ENCODE assay signal across 22 cellular contexts in genomic region chr14:100381386-100382105, GRCh38. TPM values are rescaled to one million over a fixed set of nuclear protein-coding genes. Genes with fewer than 3 reads are reported as not detected.
DNase-seq lines count a peak whose midpoint lies in the region; ATAC-seq and TF ChIP-seq lines count a peak whose summit lies in the region.
"Had no signal": no experiment of that assay in that cellular context is flagged by ENCODE, and none has a peak within 500 bp of the region (broad histone marks: within the 10 kb centered on the region; RNA-seq: fewer than 3 reads in every experiment).

No MANE protein-coding gene starts in this region.

- ATAC-seq in IMR-90 (ENCODE audit: low read depth) (peak; percentile 26), SK-N-SH treated with all-trans-retinoic acid at 6 μM for 48 hours (peak; percentile 66)
- no peak for ATAC-seq in stimulated activated effector memory CD8-positive, alpha-beta T cell treated with anti-CD3 and anti-CD28 coated beads, Interleukin-12 subunit alpha, Interleukin-12 subunit beta, amount 100 ng/mL, for 72 hours
- ATAC-seq: Panc1, right cardiac atrium had no signal

- H3K27ac Mint-ChIP-seq in stimulated activated effector memory CD8-positive, alpha-beta T cell treated with anti-CD3 and anti-CD28 coated beads, Interleukin-12 subunit alpha, Interleukin-12 subunit beta, amount 100 ng/mL, for 72 hours: peak overlapping the region; percentile 58
- H3K27ac Mint-ChIP-seq: activated CD4-positive, alpha-beta T cell treated with anti-CD3 and anti-CD28 coated beads, Interleukin-2, amount 10 ng/mL, durations not matched to agents 7 days and 5 days; CD4-positive, alpha-beta memory T cell; memory B cell had no signal

- H3K9me3 Mint-ChIP-seq in stimulated activated effector memory CD8-positive, alpha-beta T cell treated with anti-CD3 and anti-CD28 coated beads, Interleukin-12 subunit alpha, Interleukin-12 subunit beta, amount 100 ng/mL, for 72 hours: no peaks in the 10 kb centered on the region
- H3K9me3 Mint-ChIP-seq: activated CD4-positive, alpha-beta T cell treated with anti-CD3 and anti-CD28 coated beads, Interleukin-2, amount 10 ng/mL, durations not matched to agents 7 days and 5 days; CD4-positive, alpha-beta memory T cell; memory B cell; naive B cell had no signal

- H2AFZ ChIP-seq in IMR-90 (replicated peaks; ENCODE audit: low read length, poor library complexity): peak overlapping the region; percentile 26
- no peak overlapping the region for H2AFZ ChIP-seq in MM.1S (ENCODE audit: low read length)

- H3K4me1 Mint-ChIP-seq in stimulated activated effector memory CD8-positive, alpha-beta T cell treated with anti-CD3 and anti-CD28 coated beads, Interleukin-12 subunit alpha, Interleukin-12 subunit beta, amount 100 ng/mL, for 72 hours: peaks cover 26% of the 10 kb centered on the region

- no peak overlapping the region for H2BK20ac ChIP-seq in IMR-90 (ENCODE audit: low read depth, low read length)

- H3K4ac ChIP-seq in IMR-90 (ENCODE audit: low read depth, low read length): no peak overlapping the region

- no peak overlapping the region for H3K56ac ChIP-seq in IMR-90 (ENCODE audit: extremely low read depth, insufficient read depth, low read length)

- intact Hi-C loops in IMR-90 (cut with micrococcal nuclease): loop anchor here (10.0 kb wide), 1 partner anchor 853 kb away; no protein-coding TSS in a partner anchor

- H3F3A ChIP-seq in MM.1S (ENCODE audit: insufficient read depth, low read length): peaks cover 4% of the 10 kb centered on the region

- H2AK9ac ChIP-seq in IMR-90 (replicated peaks; ENCODE audit: low read depth, low read length, poor library complexity): peak overlapping the region; percentile 16

- dilution Hi-C loops in IMR-90 (cut with HindIII; ENCODE audit: low sequenced_read_pairs, unreplicated experiment): no loop called here

- DNase-seq in IMR-90: peak; percentile 43
- DNase-seq in kidney glomerular epithelial cell (lab: John Stamatoyannopoulos, UW): peak; percentile 4
- no peak for DNase-seq in stimulated activated effector memory CD8-positive, alpha-beta T cell treated with anti-CD3 and anti-CD28 coated beads, Interleukin-12 subunit alpha, Interleukin-12 subunit beta, amount 100 ng/mL, for 72 hours (ENCODE audit: low spot score in 2 of 2)
- no peak for DNase-seq in T-helper 9 cell
- DNase-seq in MM.1S: no peak
- no peak for DNase-seq in stimulated activated CD4-positive, alpha-beta T cell treated with anti-CD3 and anti-CD28 coated beads, Interleukin-4, amount 100 ng/mL, for 4 hours
- DNase-seq: activated CD4-positive, alpha-beta T cell treated with anti-CD3 and anti-CD28 coated beads, Interleukin-2, amount 10 ng/mL, durations not matched to agents 7 days and 5 days; CD4-positive, alpha-beta memory T cell; cortex of kidney; naive B cell; NCI-H1048; NCI-H1930; ovary; right cardiac atrium; T-helper 2 cell had no signal

- H3K18ac ChIP-seq in IMR-90 (ENCODE audit: low read depth, low read length): no peak overlapping the region; the same call in 1 of the 2 replicates

- H3K9me1 ChIP-seq in IMR-90 (ENCODE audit: insufficient read depth, low read length): no peaks in the 10 kb centered on the region

- peaks cover 12% of the 10 kb centered on the region; the same call in 1 of the 2 replicates for H3K36me3 ChIP-seq in IMR-90 (ENCODE audit: control insufficient read depth, insufficient read depth, low read length)
- no peaks in the 10 kb centered on the region for H3K36me3 ChIP-seq in MM.1S (replicated peaks; ENCODE audit: insufficient read depth, low read length)
- H3K36me3 ChIP-seq: ovary, vagina had no signal

- no peak overlapping the region for H3K23ac ChIP-seq in IMR-90 (ENCODE audit: low read depth, low read length)

- peaks cover 3% of the 10 kb centered on the region for H3K36me3 Mint-ChIP-seq in stimulated activated effector memory CD8-positive, alpha-beta T cell treated with anti-CD3 and anti-CD28 coated beads, Interleukin-12 subunit alpha, Interleukin-12 subunit beta, amount 100 ng/mL, for 72 hours
- H3K36me3 Mint-ChIP-seq: memory B cell, naive B cell had no signal

- peaks cover 4 to 43% of the 10 kb centered on the region in 2 experiments for H3K79me1 ChIP-seq in IMR-90 (ENCODE audit: low read depth in 1 of 2, low read length in 2 of 2)

- no peak for TF ChIP-seq POLR2A in IMR-90 (IDR thresholded peaks at IDR 0.05; ENCODE audit: low read depth, low read length)

- H2BK120ac ChIP-seq in IMR-90 (ENCODE audit: low read depth, low read length): no peak overlapping the region

- H3K27ac ChIP-seq in IMR-90 (ENCODE audit: insufficient read depth, low read length) (peak overlapping the region; percentile 15; the same call in 1 of the 2 replicates), MM.1S (ENCODE audit: low read length) (no peak overlapping the region)
- H3K27ac ChIP-seq: KMS-11, ovary, vagina had no signal

- no TSS peak for BruUV-seq in IMR-90 (replicated peaks; lab: Mats Ljungman, UMichigan)

- H4K20me1 ChIP-seq in IMR-90 (ENCODE audit: insufficient read depth, low read length) (peaks cover 14% of the 10 kb centered on the region), MM.1S (ENCODE audit: insufficient read depth, low read length) (no peaks in the 10 kb centered on the region)

- H3K14ac ChIP-seq in IMR-90 (replicated peaks; ENCODE audit: low read depth, low read length): no peak overlapping the region

- H4K8ac ChIP-seq in IMR-90 (ENCODE audit: low read depth in 2 of 2, low read length in 2 of 2): no peak overlapping the region

- H2AK5ac ChIP-seq in IMR-90 (ENCODE audit: low read depth, low read length): no peak overlapping the region

- 20% methylated on average over 1 of the region's 12 CpGs; no CpG with 5 or more reads in 1 of the 2 experiments for WGBS in IMR-90 (ENCODE audit: extremely low coverage in 2 of 2, insufficient read length in 1 of 2), 2 experiments

- CTCF ChIA-PET in IMR-90 (lab: Yijun Ruan, JAX): interaction anchor here (2.5 kb wide), 1 partner anchor 264 kb away, joined by 10 read pairs; no protein-coding TSS in a partner anchor

- no peak overlapping the region; the same call in 1 of the 2 replicates for H4K5ac ChIP-seq in IMR-90 (ENCODE audit: low read depth, low read length)

- no peak overlapping the region for H2BK5ac ChIP-seq in IMR-90 (ENCODE audit: low read depth, low read length, poor library complexity, severe bottlenecking)

- in situ Hi-C loops in IMR-90 (cut with MboI; ENCODE audit: low sequenced_read_pairs): loop anchor here (10.0 kb wide), 2 partner anchors 463 to 1243 kb away; no protein-coding TSS in a partner anchor

- no peak overlapping the region for H4K91ac ChIP-seq in IMR-90 (ENCODE audit: insufficient read depth, low read depth, low read length)

- no peaks in the 10 kb centered on the region for H3K9me3 ChIP-seq in IMR-90 (ENCODE audit: control insufficient read depth, insufficient read depth, low read length)
- H3K9me3 ChIP-seq in MM.1S (replicated peaks; ENCODE audit: insufficient read depth, low read length): no peaks in the 10 kb centered on the region
- H3K9me3 ChIP-seq: ovary, vagina had no signal

- POLR2A ChIA-PET in IMR-90 (lab: Charles Lee; ENCODE audit: unreplicated experiment): no interaction called here

- TF ChIP-seq CTCF in IMR-90 (conservative IDR thresholded peaks at IDR 0.05; ENCODE audit: low read depth, low read length) (no peak), MM.1S (IDR thresholded peaks at IDR 0.05; ENCODE audit: low read length) (no peak)

- no peak for TF ChIP-seq RAD21 in IMR-90 (IDR thresholded peaks at IDR 0.05; ENCODE audit: low read length)

- peaks cover 18% of the 10 kb centered on the region for H3K4me1 ChIP-seq in IMR-90 (ENCODE audit: control insufficient read depth, insufficient read depth, low read length)
- no peaks in the 10 kb centered on the region for H3K4me1 ChIP-seq in MM.1S (ENCODE audit: low read length)

- H3K4me2 ChIP-seq in IMR-90 (ENCODE audit: low read depth, low read length): no peak overlapping the region; the same call in 1 of the 2 replicates
- H3K4me2 ChIP-seq in MM.1S (ENCODE audit: low read depth, low read length): no peak overlapping the region
- H3K4me2 ChIP-seq: KMS-11 had no signal

- H3K27me3 ChIP-seq in IMR-90 (ENCODE audit: control insufficient read depth, insufficient read depth, low read length) (no peaks in the 10 kb centered on the region), MM.1S (replicated peaks; ENCODE audit: insufficient read depth, low read length) (no peaks in the 10 kb centered on the region)
- H3K27me3 ChIP-seq: ovary, vagina had no signal

- no peaks in the 10 kb centered on the region for H3K79me2 ChIP-seq in MM.1S (ENCODE audit: low read length)

- H3K9ac ChIP-seq in IMR-90 (ENCODE audit: low read depth, low read length): no peak overlapping the region
- no peak overlapping the region for H3K9ac ChIP-seq in MM.1S (ENCODE audit: low read length)
- H3K9ac ChIP-seq: KMS-11 had no signal

- H3K4me3 ChIP-seq in IMR-90 (ENCODE audit: insufficient read depth, low read depth, low read length) (no peak overlapping the region), MM.1S (ENCODE audit: low read length) (no peak overlapping the region)
- H3K4me3 ChIP-seq: ovary, vagina had no signal

- no peak overlapping the region for H3K4me3 Mint-ChIP-seq in stimulated activated effector memory CD8-positive, alpha-beta T cell treated with anti-CD3 and anti-CD28 coated beads, Interleukin-12 subunit alpha, Interleukin-12 subunit beta, amount 100 ng/mL, for 72 hours
- H3K4me3 Mint-ChIP-seq: activated CD4-positive, alpha-beta T cell treated with anti-CD3 and anti-CD28 coated beads, Interleukin-2, amount 10 ng/mL, durations not matched to agents 7 days and 5 days; CD4-positive, alpha-beta memory T cell; memory B cell; naive B cell had no signal

- no peaks in the 10 kb centered on the region for H3K9me2 ChIP-seq in MM.1S (replicated peaks; ENCODE audit: insufficient read depth, low read length)

- no peak overlapping the region for H2BK15ac ChIP-seq in IMR-90 (ENCODE audit: low read depth, low read length)

TF ChIP-seq in IMR-90, 13 proteins besides CTCF, POLR2A, EP300 and RAD21 (continues in another document):
- no peak for TF ChIP-seq FOS (IDR thresholded peaks at IDR 0.05; ENCODE audit: low read depth, low read length)
- TF ChIP-seq NFE2L2 (IDR thresholded peaks at IDR 0.05; ENCODE audit: low read depth, low read length): no peak
- TF ChIP-seq SMC3 (IDR thresholded peaks at IDR 0.05; ENCODE audit: low read depth, low read length): no peak

TF ChIP-seq in SK-N-SH treated with all-trans-retinoic acid at 6 μM for 48 hours, 23 proteins besides CTCF, POLR2A, EP300 and RAD21 (continues in another document):
- no peak for TF ChIP-seq GLIS3 (CRISPR knock-in tag; IDR thresholded peaks at IDR 0.05)
- TF ChIP-seq TCF4 (CRISPR knock-in tag; IDR thresholded peaks at IDR 0.05; ENCODE audit: borderline replicate concordance): no peak
- no peak for TF ChIP-seq BACH2 (CRISPR knock-in tag; IDR thresholded peaks at IDR 0.05; ENCODE audit: borderline replicate concordance)
- TF ChIP-seq ZNF70 (CRISPR knock-in tag; IDR thresholded peaks at IDR 0.05): no peak

RNA-seq across cellular contexts. Expression of gene WDR25, which starts 5.3 kb away (rescaled TPM):
- 22.5 and 25.8 TPM in 2 replicates for total RNA-seq in IMR-90 (2012; rRNA removed)
- polyA plus RNA-seq in IMR-90 (2012; rRNA removed): 16.6 and 16.9 TPM in 2 replicates
- polyA plus RNA-seq in IMR-90 (2012; cell fraction: cytosol; rRNA removed): 14.0 and 18.1 TPM in 2 replicates
- 9.9 and 11.9 TPM in 2 replicates for polyA plus RNA-seq in IMR-90 (2012; cell fraction: nucleus; rRNA removed; ENCODE audit: low replicate concordance)

RNA-seq across cellular contexts. Expression of gene SLC25A47, which starts 58.4 kb away (rescaled TPM):
- not detected in 2 replicates for total RNA-seq in IMR-90 (2012; rRNA removed)
- not detected in 2 replicates for polyA plus RNA-seq in IMR-90 (2012; rRNA removed)
- 0.02 TPM in 1 of 2 replicates, not detected in the other for polyA plus RNA-seq in IMR-90 (2012; cell fraction: cytosol; rRNA removed)
- 0.10 TPM in 1 of 2 replicates, not detected in the other for polyA plus RNA-seq in IMR-90 (2012; cell fraction: nucleus; rRNA removed; ENCODE audit: low replicate concordance)
- total RNA-seq: activated CD4-positive, alpha-beta T cell treated with anti-CD3 and anti-CD28 coated beads, Interleukin-2, amount 10 ng/mL, durations not matched to agents 7 days and 5 days; bronchial epithelial cell; CD4-positive, alpha-beta memory T cell; NCI-H460; ovary; right cardiac atrium; vagina had no signal
- polyA plus RNA-seq: CD4-positive, alpha-beta memory T cell; ovary; right cardiac atrium had no signal

Comparison
In these comparisons a context has a peak if more than half of its experiments do, and no peak if none do; other contexts are left out.
1. DNase-seq: peak in IMR-90 (single experiment) and kidney glomerular epithelial cell (single experiment); none in stimulated activated effector memory CD8-positive, alpha-beta T cell treated with anti-CD3 and anti-CD28 coated beads, Interleukin-12 subunit alpha, Interleukin-12 subunit beta, amount 100 ng/mL, for 72 hours (0 of 2), T-helper 9 cell (single experiment), MM.1S (single experiment) and stimulated activated CD4-positive, alpha-beta T cell treated with anti-CD3 and anti-CD28 coated beads, Interleukin-4, amount 100 ng/mL, for 4 hours (0 of 2).